In genomic region chr7:76359111-76359986, GRCh38 we compare ENCODE assay signal across 8 cellular contexts. TPM values are rescaled to one million over a fixed set of nuclear protein-coding genes. Genes with fewer than 3 reads are reported as not detected.
A peak's percentile ranks its signal among the peaks of the same experiment; 100 is the strongest.
DNase-seq lines count a peak whose midpoint lies in the region; ATAC-seq and TF ChIP-seq lines count a peak whose summit lies in the region.

No MANE protein-coding gene starts in this region.

- peaks cover 40% of the 10 kb centered on the region for H3K4me1 Mint-ChIP-seq in activated CD4-positive, alpha-beta T cell treated with anti-CD3 and anti-CD28 coated beads, Interleukin-2, amount 10 ng/mL, durations not matched to agents 24 days and 14 days

- peak overlapping the region; percentile 98 for H3K27ac Mint-ChIP-seq in activated CD4-positive, alpha-beta T cell treated with anti-CD3 and anti-CD28 coated beads, Interleukin-2, amount 10 ng/mL, durations not matched to agents 24 days and 14 days

- H3K27ac ChIP-seq in coronary artery, result peak overlapping the region; percentile 95 to 99

- H3K36me3 Mint-ChIP-seq in activated CD4-positive, alpha-beta T cell treated with anti-CD3 and anti-CD28 coated beads, Interleukin-2, amount 10 ng/mL, durations not matched to agents 24 days and 14 days (ENCODE audit: low read depth), result peaks cover 32% of the 10 kb centered on the region

- peak; percentile 36 for TF ChIP-seq CTCF in coronary artery (IDR thresholded peaks at IDR 0.05)

- H3K27me3 Mint-ChIP-seq in activated CD4-positive, alpha-beta T cell treated with anti-CD3 and anti-CD28 coated beads, Interleukin-2, amount 10 ng/mL, durations not matched to agents 24 days and 14 days, result no peaks in the 10 kb centered on the region

- DNase-seq in C1 segment of cervical spinal cord (lab: John Stamatoyannopoulos, UW) (peak; percentile 92 to 100 (median 99)), NCI-H526 (lab: John Stamatoyannopoulos, UW) (peak; percentile 98 to 99), coronary artery (ENCODE audit: low spot score) (peak; percentile 98), left kidney (ENCODE audit: low read depth, low spot score) (peak; percentile 99)
- peak; percentile 98 for DNase-seq in activated CD4-positive, alpha-beta T cell treated with anti-CD3 and anti-CD28 coated beads, Interleukin-2, amount 10 ng/mL, durations not matched to agents 24 days and 14 days
- DNase-seq in stimulated activated CD4-positive, alpha-beta T cell treated with anti-CD3 and anti-CD28 coated beads, Interleukin-1b, Interleukin-23, amount 100 ng/mL, for 48 hours, result peak; percentile 95

- peak overlapping the region; percentile 95 for H3K4me3 Mint-ChIP-seq in activated CD4-positive, alpha-beta T cell treated with anti-CD3 and anti-CD28 coated beads, Interleukin-2, amount 10 ng/mL, durations not matched to agents 24 days and 14 days

- H3K4me3 ChIP-seq in coronary artery, result peak overlapping the region; percentile 86

- H3K9me3 Mint-ChIP-seq in activated CD4-positive, alpha-beta T cell treated with anti-CD3 and anti-CD28 coated beads, Interleukin-2, amount 10 ng/mL, durations not matched to agents 24 days and 14 days, result peaks cover 4% of the 10 kb centered on the region

- intact Hi-C loops in activated CD4-positive, alpha-beta T cell treated with anti-CD3 and anti-CD28 coated beads, Interleukin-2, amount 10 ng/mL, durations not matched to agents 24 days and 14 days (cut with micrococcal nuclease), result loop anchor here (1.0 to 10.0 kb wide), 7 partner anchors 16 to 763 kb away; partner anchors contain the start of gene CCDC146

- ATAC-seq in GM19351 (IDR thresholded peaks at IDR 0.05; ENCODE audit: unreplicated experiment) (peak; percentile 92), HG03520 (IDR thresholded peaks at IDR 0.05; ENCODE audit: unreplicated experiment) (peak; percentile 84)

RNA-seq across cellular contexts. Expression of gene YWHAG, which starts 0.6 kb away (rescaled TPM):
- 183 and 185 TPM in 2 replicates for total RNA-seq in activated CD4-positive, alpha-beta T cell treated with anti-CD3 and anti-CD28 coated beads, Interleukin-2, amount 10 ng/mL, durations not matched to agents 24 days and 14 days

RNA-seq across cellular contexts. Expression of gene SSC4D, which starts 50.1 kb away (rescaled TPM):
- 0.77 and 0.80 TPM in 2 replicates for total RNA-seq in activated CD4-positive, alpha-beta T cell treated with anti-CD3 and anti-CD28 coated beads, Interleukin-2, amount 10 ng/mL, durations not matched to agents 24 days and 14 days

RNA-seq across cellular contexts. Expression of gene HSPB1, which starts 56.9 kb away (rescaled TPM):
- total RNA-seq in activated CD4-positive, alpha-beta T cell treated with anti-CD3 and anti-CD28 coated beads, Interleukin-2, amount 10 ng/mL, durations not matched to agents 24 days and 14 days, result 112 and 117 TPM in 2 replicates

Comparison
In these comparisons a context has a peak if more than half of its experiments do, and no peak if none do; other contexts are left out.
1. Peak in every context shown above with its lines: DNase-seq, ATAC-seq, H3K4me3 ChIP-seq and H3K27ac ChIP-seq.